25 cellular contexts compared by ENCODE assay signal in genomic region chr1:31073044-31073443, GRCh38.
"Had no signal": no experiment of that assay in that cellular context is flagged by ENCODE, and none has a peak within 500 bp of the region (broad histone marks: within the 10 kb centered on the region; RNA-seq: fewer than 3 reads in every experiment).

No MANE protein-coding gene starts in this region.

- H3K4me1 Mint-ChIP-seq: activated B cell treated with CpG ODN at 0.5 μM for 24 hours; activated CD4-positive, alpha-beta T cell treated with anti-CD3 and anti-CD28 coated beads, Interleukin-2, amount 10 ng/mL, durations not matched to agents 24 days and 14 days; activated CD8-positive, alpha-beta memory T cell treated with anti-CD3 and anti-CD28 coated beads, Interleukin-2, amount 10 ng/mL, durations not matched to agents 7 days and 5 days; activated naive CD8-positive, alpha-beta T cell treated with anti-CD3 and anti-CD28 coated beads for 36 hours; T-cell had no signal

- ATAC-seq: activated CD8-positive, alpha-beta memory T cell treated with anti-CD3 and anti-CD28 coated beads, Interleukin-2, amount 10 ng/mL, durations not matched to agents 7 days and 5 days; T-cell had no signal

- H3K4me2 ChIP-seq: KMS-11, PC-9 had no signal

- H2AFZ ChIP-seq: PC-9 had no signal

- H3K36me3 ChIP-seq: brain microvascular endothelial cell, cardiac muscle cell, MG63 had no signal

- H3K27me3 Mint-ChIP-seq: activated B cell treated with CpG ODN at 0.5 μM for 24 hours; activated CD8-positive, alpha-beta memory T cell treated with anti-CD3 and anti-CD28 coated beads, Interleukin-2, amount 10 ng/mL, durations not matched to agents 7 days and 5 days; activated naive CD8-positive, alpha-beta T cell treated with anti-CD3 and anti-CD28 coated beads for 36 hours; activated T-cell treated with anti-CD3 and anti-CD28 coated beads, Interleukin-2, amount 50 U/mL, for 24 hours; T-cell had no signal

- H3K27ac ChIP-seq: brain microvascular endothelial cell, KMS-11, PC-9 had no signal

- H3K27me3 ChIP-seq: brain microvascular endothelial cell, cardiac muscle cell, MG63 had no signal

- H3K9ac ChIP-seq: KMS-11 had no signal

- H3K4me3 Mint-ChIP-seq: activated B cell treated with CpG ODN at 0.5 μM for 24 hours; activated CD4-positive, alpha-beta T cell treated with anti-CD3 and anti-CD28 coated beads, Interleukin-2, amount 10 ng/mL, durations not matched to agents 24 days and 14 days; activated CD8-positive, alpha-beta memory T cell treated with anti-CD3 and anti-CD28 coated beads, Interleukin-2, amount 10 ng/mL, durations not matched to agents 7 days and 5 days; activated naive CD4-positive, alpha-beta T cell treated with anti-CD3 and anti-CD28 coated beads for 36 hours; activated naive CD8-positive, alpha-beta T cell treated with anti-CD3 and anti-CD28 coated beads for 36 hours; activated T-cell treated with anti-CD3 and anti-CD28 coated beads, Interleukin-2, amount 50 U/mL, for 24 hours; T-cell had no signal

- H3K4me3 ChIP-seq: cardiac muscle cell, MG63, PC-9 had no signal

- H3K9me3 Mint-ChIP-seq: activated B cell treated with CpG ODN at 0.5 μM for 24 hours; activated CD4-positive, alpha-beta T cell treated with anti-CD3 and anti-CD28 coated beads, Interleukin-2, amount 10 ng/mL, durations not matched to agents 24 days and 14 days; activated naive CD4-positive, alpha-beta T cell treated with anti-CD3 and anti-CD28 coated beads for 36 hours; activated naive CD8-positive, alpha-beta T cell treated with anti-CD3 and anti-CD28 coated beads for 36 hours; activated T-cell treated with anti-CD3 and anti-CD28 coated beads, Interleukin-2, amount 50 U/mL, for 24 hours; T-cell had no signal

- H3K36me3 Mint-ChIP-seq: activated CD8-positive, alpha-beta memory T cell treated with anti-CD3 and anti-CD28 coated beads, Interleukin-2, amount 10 ng/mL, durations not matched to agents 7 days and 5 days; activated naive CD8-positive, alpha-beta T cell treated with anti-CD3 and anti-CD28 coated beads for 36 hours; T-cell had no signal

- H3K9me3 ChIP-seq: MG63 had no signal

- DNase-seq: activated B cell treated with CpG ODN at 0.5 μM for 24 hours; activated CD4-positive, alpha-beta T cell treated with anti-CD3 and anti-CD28 coated beads for 1 hour; activated CD4-positive, alpha-beta T cell treated with anti-CD3 and anti-CD28 coated beads, Interleukin-2, amount 10 ng/mL, durations not matched to agents 24 days and 14 days; activated CD4-positive, alpha-beta T cell treated with anti-CD3 and anti-CD28 coated beads, Interleukin-2, amount 50 U/mL, for 48 hours; activated CD8-positive, alpha-beta memory T cell treated with anti-CD3 and anti-CD28 coated beads, Interleukin-2, amount 10 ng/mL, durations not matched to agents 7 days and 5 days; activated effector memory CD4-positive, alpha-beta T cell treated with anti-CD3 and anti-CD28 coated beads, Interleukin-2, amount 50 U/mL, for 16 hours; activated naive CD4-positive, alpha-beta T cell treated with anti-CD3 and anti-CD28 coated beads for 36 hours; activated naive CD8-positive, alpha-beta T cell treated with anti-CD3 and anti-CD28 coated beads for 36 hours; activated T-cell treated with anti-CD3 and anti-CD28 coated beads, Interleukin-2, amount 50 U/mL, for 24 hours; brain microvascular endothelial cell; MG63; MV-4-11; NCI-H1092 treated with DMSO at 0.1 percent for 48 hours; NCI-H1417 treated with DMSO at 0.1 percent for 48 hours; NCI-H1694 treated with DMSO at 0.1 percent for 48 hours; NCI-H2029 treated with DMSO at 0.1 percent for 48 hours; NCI-H510A treated with DMSO at 0.1 percent for 48 hours; NCI-H69; PC-9; SHP77 treated with DMSO at 0.1 percent for 48 hours; T-cell; T-helper 2 cell; T1000 had no signal

- H3K27ac Mint-ChIP-seq: activated B cell treated with CpG ODN at 0.5 μM for 24 hours; activated CD4-positive, alpha-beta T cell treated with anti-CD3 and anti-CD28 coated beads, Interleukin-2, amount 10 ng/mL, durations not matched to agents 24 days and 14 days; activated CD8-positive, alpha-beta memory T cell treated with anti-CD3 and anti-CD28 coated beads, Interleukin-2, amount 10 ng/mL, durations not matched to agents 7 days and 5 days; activated naive CD4-positive, alpha-beta T cell treated with anti-CD3 and anti-CD28 coated beads for 36 hours; activated naive CD8-positive, alpha-beta T cell treated with anti-CD3 and anti-CD28 coated beads for 36 hours; activated T-cell treated with anti-CD3 and anti-CD28 coated beads, Interleukin-2, amount 50 U/mL, for 24 hours; T-cell had no signal
